ENCODE assay signal across 23 cellular contexts in genomic region chr20:36967636-36968035, GRCh38. TPM values are rescaled to one million over a fixed set of nuclear protein-coding genes. Genes with fewer than 3 reads are reported as not detected.
A peak's percentile ranks its signal among the peaks of the same experiment; 100 is the strongest.
DNase-seq lines count a peak whose midpoint lies in the region; ATAC-seq and TF ChIP-seq lines count a peak whose summit lies in the region.
"Had no signal": no experiment of that assay in that cellular context is flagged by ENCODE, and none has a peak within 500 bp of the region (broad histone marks: within the 10 kb centered on the region; RNA-seq: fewer than 3 reads in every experiment).

No MANE protein-coding gene starts in this region.

- H3K36me3 Mint-ChIP-seq in activated CD4-positive, alpha-beta T cell treated with anti-CD3 and anti-CD28 coated beads, Interleukin-2, amount 10 ng/mL, durations not matched to agents 7 days and 5 days (ENCODE audit: low read depth), result peaks cover 31% of the 10 kb centered on the region
- peaks cover 0 to 18% (median 4%) of the 10 kb centered on the region in 3 donors for H3K36me3 Mint-ChIP-seq in CD8-positive, alpha-beta memory T cell
- H3K36me3 Mint-ChIP-seq in activated CD8-positive, alpha-beta T cell treated with anti-CD3 and anti-CD28 coated beads for 36 hours (ENCODE audit: low read depth), result peaks cover 18% of the 10 kb centered on the region
- peaks cover 17% of the 10 kb centered on the region for H3K36me3 Mint-ChIP-seq in nephron progenitor cell (ENCODE audit: low read depth)
- H3K36me3 Mint-ChIP-seq: mesothelial cell of epicardium had no signal

- POLR2A ChIA-PET in activated CD4-positive, alpha-beta T cell treated with anti-CD3 and anti-CD28 coated beads, Interleukin-2, amount 10 ng/mL, durations not matched to agents 7 days and 5 days (lab: Charles Lee), result no interaction called here
- POLR2A ChIA-PET in CD8-positive, alpha-beta memory T cell (lab: Charles Lee), result no interaction called here
- POLR2A ChIA-PET in activated CD8-positive, alpha-beta T cell treated with anti-CD3 and anti-CD28 coated beads for 36 hours (lab: Charles Lee), result interaction anchor here (0.6 kb wide), 1 partner anchor 48 kb away, joined by 3 read pairs; no protein-coding TSS in a partner anchor

- CTCF ChIA-PET in activated CD4-positive, alpha-beta T cell treated with anti-CD3 and anti-CD28 coated beads, Interleukin-2, amount 10 ng/mL, durations not matched to agents 7 days and 5 days (lab: Charles Lee), result interaction anchor here (0.6 kb wide), 1 partner anchor 144 kb away, joined by 3 read pairs; no protein-coding TSS in a partner anchor
- CTCF ChIA-PET in CD8-positive, alpha-beta memory T cell (lab: Charles Lee), result no interaction called here
- CTCF ChIA-PET in activated CD8-positive, alpha-beta T cell treated with anti-CD3 and anti-CD28 coated beads for 36 hours (lab: Charles Lee), result interaction anchor here (0.7 to 1.3 kb wide), 3 partner anchors 9 to 97 kb away, joined by 3 read pairs; no protein-coding TSS in a partner anchor

- intact Hi-C loops in activated CD8-positive, alpha-beta T cell treated with anti-CD3 and anti-CD28 coated beads for 36 hours (cut with micrococcal nuclease), result no loop called here

- peaks cover 58% of the 10 kb centered on the region for H3K4me1 Mint-ChIP-seq in activated CD4-positive, alpha-beta T cell treated with anti-CD3 and anti-CD28 coated beads, Interleukin-2, amount 10 ng/mL, durations not matched to agents 7 days and 5 days
- peaks cover 41 to 61% (median 60%) of the 10 kb centered on the region in 3 donors for H3K4me1 Mint-ChIP-seq in CD8-positive, alpha-beta memory T cell
- peaks cover 58% of the 10 kb centered on the region for H3K4me1 Mint-ChIP-seq in activated CD8-positive, alpha-beta T cell treated with anti-CD3 and anti-CD28 coated beads for 36 hours (ENCODE audit: low read depth)
- peaks cover 23% of the 10 kb centered on the region for H3K4me1 Mint-ChIP-seq in nephron progenitor cell
- H3K4me1 Mint-ChIP-seq: mesothelial cell of epicardium had no signal

- DNase-seq in activated CD4-positive, alpha-beta T cell treated with anti-CD3 and anti-CD28 coated beads, Interleukin-2, amount 10 ng/mL, durations not matched to agents 7 days and 5 days, result peak; percentile 25
- DNase-seq in activated CD4-positive, alpha-beta T cell treated with anti-CD3 and anti-CD28 coated beads, Interleukin-2, amount 50 U/mL, for 4 hours, result no peak
- DNase-seq in CD8-positive, alpha-beta memory T cell, result peak in 1 of 5 donors; percentile 64
- peak; percentile 32 for DNase-seq in activated CD8-positive, alpha-beta T cell treated with anti-CD3 and anti-CD28 coated beads for 36 hours
- DNase-seq in nephron progenitor cell, result no peak
- DNase-seq in NCI-H187 treated with DMSO at 0.1 percent for 48 hours (lab: John Stamatoyannopoulos, UW), result no peak
- no peak for DNase-seq in GM19238 (ENCODE audit: insufficient read length, low spot score)
- DNase-seq: activated gamma-delta T cell; DMS 273 treated with DMSO at 0.1 percent for 48 hours; EL; NCI-H1092; NCI-H1694; occipital lobe; SJCRH30; stimulated activated CD4-positive, alpha-beta T cell treated with anti-CD3 and anti-CD28 coated beads, Interleukin-4, amount 100 ng/mL, for 24 hours; SW 1271; upper lobe of left lung had no signal

- no peak overlapping the region for H3K4me3 ChIP-seq in CD8-positive, alpha-beta memory T cell (ENCODE audit: low read length)
- H3K4me3 ChIP-seq: K562, prostate gland, SJCRH30, upper lobe of left lung had no signal

- peaks cover 2% of the 10 kb centered on the region for H3K9me3 ChIP-seq in CD8-positive, alpha-beta memory T cell (ENCODE audit: low read length)
- H3K9me3 ChIP-seq: prostate gland, SJCRH30 had no signal

- H3K27me3 ChIP-seq in CD8-positive, alpha-beta memory T cell (ENCODE audit: insufficient read depth, low read length, poor library complexity, severe bottlenecking), result no peaks in the 10 kb centered on the region
- H3K27me3 ChIP-seq: SJCRH30, upper lobe of left lung had no signal

- H3K36me3 ChIP-seq in CD8-positive, alpha-beta memory T cell (ENCODE audit: insufficient read depth, low read length), result no peaks in the 10 kb centered on the region
- H3K36me3 ChIP-seq: prostate gland, SJCRH30, upper lobe of left lung had no signal

- H3K9me3 Mint-ChIP-seq in activated CD4-positive, alpha-beta T cell treated with anti-CD3 and anti-CD28 coated beads, Interleukin-2, amount 10 ng/mL, durations not matched to agents 7 days and 5 days, result peaks cover 10% of the 10 kb centered on the region
- peaks cover 0 to 4% (median 3%) of the 10 kb centered on the region in 5 donors for H3K9me3 Mint-ChIP-seq in CD8-positive, alpha-beta memory T cell
- peaks cover 11% of the 10 kb centered on the region for H3K9me3 Mint-ChIP-seq in activated CD8-positive, alpha-beta T cell treated with anti-CD3 and anti-CD28 coated beads for 36 hours
- peaks cover 23% of the 10 kb centered on the region for H3K9me3 Mint-ChIP-seq in nephron progenitor cell

- peak; percentile 45 for ATAC-seq in activated CD8-positive, alpha-beta T cell treated with anti-CD3 and anti-CD28 coated beads for 36 hours
- no peak for ATAC-seq in HG02623 (IDR thresholded peaks at IDR 0.05; ENCODE audit: unreplicated experiment)
- ATAC-seq: sciatic nerve, WTC11 had no signal

- peak overlapping the region; percentile 90 for H3K27ac Mint-ChIP-seq in activated CD4-positive, alpha-beta T cell treated with anti-CD3 and anti-CD28 coated beads, Interleukin-2, amount 10 ng/mL, durations not matched to agents 7 days and 5 days
- H3K27ac Mint-ChIP-seq in CD8-positive, alpha-beta memory T cell, result peak overlapping the region; percentile 71 to 95 (median 86)
- peak overlapping the region; percentile 56 for H3K27ac Mint-ChIP-seq in activated CD8-positive, alpha-beta T cell treated with anti-CD3 and anti-CD28 coated beads for 36 hours
- peak overlapping the region; percentile 82 for H3K27ac Mint-ChIP-seq in nephron progenitor cell
- H3K27ac Mint-ChIP-seq: mesothelial cell of epicardium, WTC11 had no signal

- no peak overlapping the region for H3K27ac ChIP-seq in CD8-positive, alpha-beta memory T cell (ENCODE audit: low read depth, low read length)
- H3K27ac ChIP-seq: prostate gland, SJCRH30, upper lobe of left lung had no signal

- peaks cover 57% of the 10 kb centered on the region for H3K4me1 ChIP-seq in CD8-positive, alpha-beta memory T cell (ENCODE audit: insufficient read depth, low read length)
- H3K4me1 ChIP-seq: prostate gland, SJCRH30 had no signal

- no peak for TF ChIP-seq CTCF in activated CD8-positive, alpha-beta T cell treated with anti-CD3 and anti-CD28 coated beads for 36 hours (IDR thresholded peaks at IDR 0.05)
- TF ChIP-seq CTCF in nephron progenitor cell (IDR thresholded peaks at IDR 0.05), result no peak

- no peaks in the 10 kb centered on the region for H3K27me3 Mint-ChIP-seq in activated CD4-positive, alpha-beta T cell treated with anti-CD3 and anti-CD28 coated beads, Interleukin-2, amount 10 ng/mL, durations not matched to agents 7 days and 5 days
- peaks cover 0 to 2% of the 10 kb centered on the region in 2 donors for H3K27me3 Mint-ChIP-seq in CD8-positive, alpha-beta memory T cell
- no peaks in the 10 kb centered on the region for H3K27me3 Mint-ChIP-seq in activated CD8-positive, alpha-beta T cell treated with anti-CD3 and anti-CD28 coated beads for 36 hours
- H3K27me3 Mint-ChIP-seq in nephron progenitor cell (ENCODE audit: low read depth, poor library complexity), result no peaks in the 10 kb centered on the region

- no peak overlapping the region for H3K4me3 Mint-ChIP-seq in activated CD4-positive, alpha-beta T cell treated with anti-CD3 and anti-CD28 coated beads, Interleukin-2, amount 10 ng/mL, durations not matched to agents 7 days and 5 days
- peak overlapping the region in 4 of 7 donors; percentile 10 to 68 (median 46) for H3K4me3 Mint-ChIP-seq in CD8-positive, alpha-beta memory T cell
- H3K4me3 Mint-ChIP-seq in activated CD8-positive, alpha-beta T cell treated with anti-CD3 and anti-CD28 coated beads for 36 hours, result no peak overlapping the region
- H3K4me3 Mint-ChIP-seq in nephron progenitor cell, result no peak overlapping the region
- H3K4me3 Mint-ChIP-seq: mesothelial cell of epicardium, WTC11 had no signal

RNA-seq across cellular contexts. Expression of gene SAMHD1, which starts 16.1 kb away (rescaled TPM):
- total RNA-seq in activated CD4-positive, alpha-beta T cell treated with anti-CD3 and anti-CD28 coated beads, Interleukin-2, amount 10 ng/mL, durations not matched to agents 7 days and 5 days, result 100 to 1,000 TPM; 396 to 408 TPM
- total RNA-seq in CD8-positive, alpha-beta memory T cell, result 10 to 100 TPM; 53.6 to 55.7 TPM
- polyA plus RNA-seq in CD8-positive, alpha-beta memory T cell, result 252 TPM
- 10 to 100 TPM; 30.6 to 35.9 TPM for total RNA-seq in activated CD8-positive, alpha-beta T cell treated with anti-CD3 and anti-CD28 coated beads for 36 hours

Comparison
In these comparisons a context has a peak if more than half of its experiments do, and no peak if none do; other contexts are left out.
1. DNase-seq: peak in activated CD4-positive, alpha-beta T cell treated with anti-CD3 and anti-CD28 coated beads, Interleukin-2, amount 10 ng/mL, durations not matched to agents 7 days and 5 days (single experiment) and activated CD8-positive, alpha-beta T cell treated with anti-CD3 and anti-CD28 coated beads for 36 hours (single experiment); none in activated CD4-positive, alpha-beta T cell treated with anti-CD3 and anti-CD28 coated beads, Interleukin-2, amount 50 U/mL, for 4 hours (0 of 2), nephron progenitor cell (single experiment), NCI-H187 treated with DMSO at 0.1 percent for 48 hours (single experiment) and GM19238 (single experiment).
2. H3K4me3 Mint-ChIP-seq: peak in CD8-positive, alpha-beta memory T cell (4 of 7); none in activated CD4-positive, alpha-beta T cell treated with anti-CD3 and anti-CD28 coated beads, Interleukin-2, amount 10 ng/mL, durations not matched to agents 7 days and 5 days (single experiment), activated CD8-positive, alpha-beta T cell treated with anti-CD3 and anti-CD28 coated beads for 36 hours (single experiment) and nephron progenitor cell (single experiment).
3. RNA of gene SAMHD1, which starts 16.1 kb away (total RNA-seq): 396 to 408 TPM in activated CD4-positive, alpha-beta T cell treated with anti-CD3 and anti-CD28 coated beads, Interleukin-2, amount 10 ng/mL, durations not matched to agents 7 days and 5 days; 53.6 to 55.7 TPM in CD8-positive, alpha-beta memory T cell and 30.6 to 35.9 TPM in activated CD8-positive, alpha-beta T cell treated with anti-CD3 and anti-CD28 coated beads for 36 hours; every median in the first group is over 4 times any median in the second.
4. Peak in every context shown above with its lines, with median percentiles within 50 percentile points of each other: H3K27ac Mint-ChIP-seq.